8 cellular contexts compared by ENCODE assay signal in the genomic region with DNA sequence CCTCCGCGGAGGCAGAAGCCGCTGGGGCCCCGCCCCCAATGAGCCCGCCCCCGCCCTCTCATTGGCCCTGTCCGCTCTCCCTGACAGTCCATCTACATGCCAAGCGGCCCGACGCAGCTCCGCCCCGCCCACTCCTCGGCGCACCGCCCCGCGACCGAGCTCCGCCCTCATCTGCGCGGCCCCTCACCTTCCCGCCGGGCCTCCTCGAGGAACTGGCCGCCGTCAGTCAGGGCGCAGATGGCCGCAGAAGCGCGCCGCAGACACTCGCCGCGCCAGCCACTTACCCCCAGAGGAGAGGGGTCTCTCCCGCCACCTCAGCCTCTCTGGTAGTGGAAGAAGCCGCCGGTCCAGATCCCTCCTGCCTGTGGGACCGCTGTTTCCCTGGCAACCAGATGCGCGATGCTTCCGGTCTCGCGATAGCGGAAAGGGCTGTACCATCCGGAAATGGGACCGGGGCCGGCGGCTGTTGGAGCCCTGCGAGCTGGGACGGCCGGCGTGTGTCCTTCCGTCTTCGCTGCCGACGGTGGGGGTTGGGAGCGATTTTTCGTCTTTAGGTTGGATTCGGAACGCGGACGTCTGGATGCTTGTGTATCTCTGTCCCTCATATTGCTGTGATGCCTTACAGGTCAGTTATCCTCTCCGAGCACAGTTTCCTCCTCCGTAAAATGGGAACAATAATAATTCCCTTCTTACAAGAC. TPM values are rescaled to one million over a fixed set of nuclear protein-coding genes. Genes with fewer than 3 reads are reported as not detected.
A peak's percentile ranks its signal among the peaks of the same experiment; 100 is the strongest.
DNase-seq lines count a peak whose midpoint lies in the region; ATAC-seq and TF ChIP-seq lines count a peak whose summit lies in the region.

TSS of gene FSIP1 (minus strand) at position 401 of the 698 bp plus-strand sequence. CDS start 6,317 bp downstream, outside the sequence.

- H3K9me3 ChIP-seq in HUES48 (ENCODE audit: control insufficient read depth, insufficient read depth, low read length) = no peaks in the 10 kb centered on the region
- H3K9me3 ChIP-seq in NT2/D1 (ENCODE audit: insufficient read depth, low read length) = no peaks in the 10 kb centered on the region

- H3K9me3 Mint-ChIP-seq in Calu3 (ENCODE audit: low read depth, unreplicated experiment) = no peaks in the 10 kb centered on the region
- H3K9me3 Mint-ChIP-seq in endothelial cell (ENCODE audit: unreplicated experiment) = no peaks in the 10 kb centered on the region

- H3K4me1 ChIP-seq in HUES48 (ENCODE audit: control insufficient read depth, insufficient read depth, low read length) = peaks cover 41% of the 10 kb centered on the region
- no peaks in the 10 kb centered on the region for H3K4me1 ChIP-seq in NT2/D1 (ENCODE audit: insufficient read depth, insufficient read length)

- H3K27me3 ChIP-seq in HUES48 (ENCODE audit: control insufficient read depth, insufficient read depth, low read length) (no peaks in the 10 kb centered on the region), NT2/D1 (ENCODE audit: insufficient read depth, insufficient read length) (no peaks in the 10 kb centered on the region)

- DNase-seq in Calu3 (peak; percentile 91), NT2/D1 (ENCODE audit: low read depth, low spot score) (peak; percentile 87), endothelial cell (ENCODE audit: low spot score) (peak; percentile 96), midbrain (lab: John Stamatoyannopoulos, UW) (peak; percentile 94)
- DNase-seq in activated CD8-positive, alpha-beta memory T cell treated with anti-CD3 and anti-CD28 coated beads, Interleukin-2, amount 50 U/mL, for 4 hours = peak; percentile 94
- peak; percentile 93 to 94 for DNase-seq in stimulated activated CD8-positive, alpha-beta memory T cell treated with anti-CD3 and anti-CD28 coated beads, Interleukin-15, amount 100 ng/mL, for 48 hours (ENCODE audit: low read depth in 2 of 2)

- peak; percentile 96 for ATAC-seq in GM21423 (IDR thresholded peaks at IDR 0.05; ENCODE audit: unreplicated experiment)

- H3K27me3 Mint-ChIP-seq in Calu3 (ENCODE audit: unreplicated experiment) (no peaks in the 10 kb centered on the region), endothelial cell (ENCODE audit: unreplicated experiment) (peaks cover 5% of the 10 kb centered on the region)

- intact Hi-C loops in Calu3 (cut with micrococcal nuclease; ENCODE audit: unreplicated experiment) = loop anchor here (10.0 kb wide), 1 partner anchor 192 kb away; no protein-coding TSS in a partner anchor

- peak within 1 kb of the TSS; percentile 24 for H3K27ac Mint-ChIP-seq in Calu3 (ENCODE audit: unreplicated experiment)
- peak within 1 kb of the TSS; percentile 96 for H3K27ac Mint-ChIP-seq in endothelial cell (ENCODE audit: unreplicated experiment)

- TF ChIP-seq CTCF in Calu3 (IDR thresholded peaks at IDR 0.05; ENCODE audit: unreplicated experiment) = no peak
- TF ChIP-seq CTCF in endothelial cell (IDR thresholded peaks at IDR 0.05; ENCODE audit: unreplicated experiment) = no peak

- peak within 1 kb of the TSS; percentile 90 for H3K4me3 ChIP-seq in HUES48 (ENCODE audit: low read depth, low read length)
- H3K4me3 ChIP-seq in NT2/D1 (ENCODE audit: insufficient read length, low read depth) = peak within 1 kb of the TSS; percentile 87

- H3K36me3 Mint-ChIP-seq in Calu3 (ENCODE audit: insufficient read depth, unreplicated experiment) = peaks cover 16% of the 10 kb centered on the region
- no peaks in the 10 kb centered on the region for H3K36me3 Mint-ChIP-seq in endothelial cell (ENCODE audit: low read depth, unreplicated experiment)

- peak within 1 kb of the TSS; percentile 79 for H3K27ac ChIP-seq in HUES48 (ENCODE audit: low read depth, low read length)

- H3K36me3 ChIP-seq in HUES48 (ENCODE audit: control insufficient read depth, insufficient read depth, low read length) (no peaks in the 10 kb centered on the region), NT2/D1 (ENCODE audit: insufficient read depth, insufficient read length, low read length) (peaks cover 10% of the 10 kb centered on the region)

- H3K9ac ChIP-seq in HUES48 (ENCODE audit: low read depth, low read length) (peak within 1 kb of the TSS; percentile 82), NT2/D1 (ENCODE audit: insufficient read length, low read depth) (peak within 1 kb of the TSS; percentile 66)

- peak within 1 kb of the TSS; percentile 83 for H3K4me3 Mint-ChIP-seq in Calu3 (ENCODE audit: low read depth, unreplicated experiment)
- H3K4me3 Mint-ChIP-seq in endothelial cell (ENCODE audit: unreplicated experiment) = peak within 1 kb of the TSS; percentile 90

- CTCF ChIA-PET in Calu3 (lab: Charles Lee) = interaction anchor here (0.6 kb wide), 2 partner anchors 105 to 151 kb away, joined by 3 read pairs; no protein-coding TSS in a partner anchor

- no TSS peak for BruUV-seq in Calu3 (replicated peaks; lab: Mats Ljungman, UMichigan)

- H3K4me1 Mint-ChIP-seq in Calu3 (ENCODE audit: low read depth, unreplicated experiment) (peaks cover 11% of the 10 kb centered on the region), endothelial cell (ENCODE audit: unreplicated experiment) (peaks cover 32% of the 10 kb centered on the region)

RNA-seq across cellular contexts. Expression of gene FSIP1, which starts in this region (rescaled TPM):
- total RNA-seq in Calu3 (2022) (0.27 and 0.28 TPM in 2 replicates), endothelial cell (ENCODE audit: unreplicated experiment) (0.41 TPM)

Comparison
In these comparisons a context has a peak if more than half of its experiments do, and no peak if none do; other contexts are left out.
1. Peak in every context shown above with its lines: DNase-seq, ATAC-seq, H3K4me3 ChIP-seq and H3K27ac ChIP-seq.
2. Peak in DNase-seq in Calu3; RNA of the gene not detected or under 1 TPM.
3. Peak in DNase-seq in endothelial cell; RNA of the gene not detected or under 1 TPM.